In the genomic region with DNA sequence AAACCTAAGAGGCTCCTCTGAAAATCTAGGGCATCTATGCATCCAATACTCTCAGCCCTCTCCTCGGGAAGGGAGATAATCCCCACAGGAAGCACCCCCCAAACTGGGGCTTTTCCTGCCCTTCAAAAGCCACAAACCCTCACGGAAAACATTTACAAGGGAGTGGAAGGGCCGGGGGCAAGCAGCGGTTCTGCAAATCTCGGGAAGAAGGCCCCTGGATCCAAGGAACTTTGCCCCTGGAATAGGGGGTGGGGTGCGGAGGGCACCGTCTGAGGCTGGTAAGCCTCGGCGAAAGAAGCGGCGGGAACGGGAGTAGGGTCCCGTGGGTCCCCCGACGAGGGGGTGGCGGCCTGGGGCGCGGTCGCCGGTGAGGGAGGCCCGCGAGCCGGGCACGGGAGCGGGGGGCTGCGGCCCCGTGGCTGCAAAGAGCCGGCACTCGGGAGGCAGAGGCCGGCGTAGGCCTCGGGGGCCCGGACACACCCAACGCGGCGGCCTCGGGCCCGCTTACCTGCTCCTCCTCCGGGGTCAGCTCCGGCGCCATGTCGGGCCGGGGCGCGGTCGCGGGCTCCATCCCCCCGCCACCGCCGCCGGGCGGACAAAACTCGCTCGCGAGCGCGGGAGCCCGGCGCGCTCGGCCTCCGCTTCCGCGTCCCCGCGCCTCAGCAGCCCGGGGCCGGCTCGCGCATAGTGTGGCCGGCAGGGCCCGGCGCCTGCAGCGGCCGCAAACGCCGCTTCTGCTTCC, we compare ENCODE assay signal across 1 cellular context.
TF ChIP-seq lines count a peak whose summit lies in the region.

No MANE protein-coding gene starts in this region.

TF ChIP-seq in GM23338, 12 proteins besides CTCF, POLR2A, EP300 and RAD21 (continued from another document):
- TF ChIP-seq ZNF331 (CRISPR knock-in tag; IDR thresholded peaks at IDR 0.05; ENCODE audit: low read depth) (no peak), NANOG (IDR thresholded peaks at IDR 0.05; ENCODE audit: borderline replicate concordance) (no peak)
